In genomic region chr20:37397076-37397953, GRCh38 we compare ENCODE assay signal across 1 cellular context.
TF ChIP-seq lines count a peak whose summit lies in the region.

No MANE protein-coding gene starts in this region.

TF ChIP-seq in SK-N-SH treated with all-trans-retinoic acid at 6 μM for 48 hours, 23 proteins besides CTCF, POLR2A, EP300 and RAD21 (continued from another document):
- no peak for TF ChIP-seq TOX (CRISPR knock-in tag; IDR thresholded peaks at IDR 0.05; ENCODE audit: borderline replicate concordance)
